In genomic region chr9:114369567-114370240, GRCh38 we compare ENCODE assay signal across 12 cellular contexts. TPM values are rescaled to one million over a fixed set of nuclear protein-coding genes. Genes with fewer than 3 reads are reported as not detected.
A peak's percentile ranks its signal among the peaks of the same experiment; 100 is the strongest.
DNase-seq lines count a peak whose midpoint lies in the region; ATAC-seq and TF ChIP-seq lines count a peak whose summit lies in the region.
"Had no signal": no experiment of that assay in that cellular context is flagged by ENCODE, and none has a peak within 500 bp of the region (broad histone marks: within the 10 kb centered on the region; RNA-seq: fewer than 3 reads in every experiment).

No MANE protein-coding gene starts in this region.

- H3K9me3 ChIP-seq in vagina (no peaks in the 10 kb centered on the region), HAP-1 (no peaks in the 10 kb centered on the region)
- H3K9me3 ChIP-seq: left ventricle myocardium inferior had no signal

- peaks cover 63% of the 10 kb centered on the region for H3K4me1 ChIP-seq in vagina
- H3K4me1 ChIP-seq in HAP-1 = peaks cover 20% of the 10 kb centered on the region

- TF ChIP-seq POLR2A in vagina (IDR thresholded peaks at IDR 0.05) = no peak

- no peak overlapping the region for H3K4me3 ChIP-seq in vagina
- no peak overlapping the region for H3K4me3 ChIP-seq in HAP-1
- H3K4me3 ChIP-seq: left ventricle myocardium inferior had no signal

- H3K4me3 Mint-ChIP-seq in activated naive CD4-positive, alpha-beta T cell treated with anti-CD3 and anti-CD28 coated beads, Interleukin-2, amount 50 U/mL, for 24 hours = no peak overlapping the region
- H3K4me3 Mint-ChIP-seq in activated CD8-positive, alpha-beta T cell treated with anti-CD3 and anti-CD28 coated beads for 36 hours = no peak overlapping the region
- H3K4me3 Mint-ChIP-seq: HFFc6 had no signal

- H3K27ac Mint-ChIP-seq in activated naive CD4-positive, alpha-beta T cell treated with anti-CD3 and anti-CD28 coated beads, Interleukin-2, amount 50 U/mL, for 24 hours = peak overlapping the region; percentile 13
- peak overlapping the region; percentile 89 for H3K27ac Mint-ChIP-seq in activated CD8-positive, alpha-beta T cell treated with anti-CD3 and anti-CD28 coated beads for 36 hours
- H3K27ac Mint-ChIP-seq: HFFc6, progenitor cell of endocrine pancreas had no signal

- no peak for ATAC-seq in activated CD8-positive, alpha-beta T cell treated with anti-CD3 and anti-CD28 coated beads for 36 hours

- POLR2A ChIA-PET in activated CD8-positive, alpha-beta T cell treated with anti-CD3 and anti-CD28 coated beads for 36 hours (lab: Charles Lee) = interaction anchor here (1.1 to 14.2 kb wide), 4 partner anchors 10 to 20 kb away, joined by 3 to 351 read pairs (median 6); partner anchors contain the start of gene AKNA

- peaks cover 86% of the 10 kb centered on the region for H3K4me1 Mint-ChIP-seq in activated naive CD4-positive, alpha-beta T cell treated with anti-CD3 and anti-CD28 coated beads, Interleukin-2, amount 50 U/mL, for 24 hours
- H3K4me1 Mint-ChIP-seq in activated CD8-positive, alpha-beta T cell treated with anti-CD3 and anti-CD28 coated beads for 36 hours (ENCODE audit: low read depth) = peaks cover 91% of the 10 kb centered on the region

- H3K9me3 Mint-ChIP-seq in activated naive CD4-positive, alpha-beta T cell treated with anti-CD3 and anti-CD28 coated beads, Interleukin-2, amount 50 U/mL, for 24 hours = no peaks in the 10 kb centered on the region
- no peaks in the 10 kb centered on the region for H3K9me3 Mint-ChIP-seq in activated CD8-positive, alpha-beta T cell treated with anti-CD3 and anti-CD28 coated beads for 36 hours
- H3K9me3 Mint-ChIP-seq: HFFc6 had no signal

- no peak for DNase-seq in activated naive CD4-positive, alpha-beta T cell treated with anti-CD3 and anti-CD28 coated beads, Interleukin-2, amount 50 U/mL, for 16 hours
- no peak for DNase-seq in activated CD8-positive, alpha-beta T cell treated with anti-CD3 and anti-CD28 coated beads for 36 hours
- DNase-seq in vagina (ENCODE audit: extremely low spot score in 2 of 2) (no peak), HuH-7 (ENCODE audit: low spot score) (no peak), HAP-1 (ENCODE audit: low spot score in 2 of 2) (no peak), DMS53 (lab: John Stamatoyannopoulos, UW) (no peak)
- DNase-seq: HFFc6, left ventricle myocardium inferior, NCI-H526 treated with DMSO at 0.1 percent for 48 hours had no signal

- H3K36me3 ChIP-seq in vagina = peaks cover 0 to 24% of the 10 kb centered on the region in 2 donors
- peaks cover 5% of the 10 kb centered on the region; the same call in 1 of the 2 replicates for H3K36me3 ChIP-seq in HAP-1 (replicated peaks)

- CTCF ChIA-PET in activated CD8-positive, alpha-beta T cell treated with anti-CD3 and anti-CD28 coated beads for 36 hours (lab: Charles Lee) = no interaction called here

- no peak for TF ChIP-seq CTCF in activated CD8-positive, alpha-beta T cell treated with anti-CD3 and anti-CD28 coated beads for 36 hours (IDR thresholded peaks at IDR 0.05)
- TF ChIP-seq CTCF in vagina (IDR thresholded peaks at IDR 0.05) = no peak

- H3K27ac ChIP-seq in layer of hippocampus (ENCODE audit: low read depth, low read length) = peak overlapping the region; percentile 93
- peak overlapping the region; percentile 80 for H3K27ac ChIP-seq in vagina
- H3K27ac ChIP-seq: left ventricle myocardium inferior had no signal

- in situ Hi-C loops in HAP-1 (cut with MboI; ENCODE audit: low sequenced_read_pairs) = no loop called here

- H3K27me3 ChIP-seq in layer of hippocampus (ENCODE audit: control insufficient read depth, insufficient read depth, low read length) (no peaks in the 10 kb centered on the region), vagina (no peaks in the 10 kb centered on the region), HAP-1 (ENCODE audit: low read depth) (no peaks in the 10 kb centered on the region)

- peaks cover 13% of the 10 kb centered on the region for H3K36me3 Mint-ChIP-seq in activated naive CD4-positive, alpha-beta T cell treated with anti-CD3 and anti-CD28 coated beads, Interleukin-2, amount 50 U/mL, for 24 hours
- H3K36me3 Mint-ChIP-seq in activated CD8-positive, alpha-beta T cell treated with anti-CD3 and anti-CD28 coated beads for 36 hours (ENCODE audit: low read depth) = peaks cover 92% of the 10 kb centered on the region

- intact Hi-C loops in activated CD8-positive, alpha-beta T cell treated with anti-CD3 and anti-CD28 coated beads for 36 hours (cut with micrococcal nuclease) = no loop called here
- intact Hi-C loops in vagina (cut with DNase I) = no loop called here

- no peaks in the 10 kb centered on the region for H3K27me3 Mint-ChIP-seq in activated naive CD4-positive, alpha-beta T cell treated with anti-CD3 and anti-CD28 coated beads, Interleukin-2, amount 50 U/mL, for 24 hours
- no peaks in the 10 kb centered on the region for H3K27me3 Mint-ChIP-seq in activated CD8-positive, alpha-beta T cell treated with anti-CD3 and anti-CD28 coated beads for 36 hours
- H3K27me3 Mint-ChIP-seq: progenitor cell of endocrine pancreas had no signal

RNA-seq across cellular contexts. Expression of gene AKNA, which starts 18.1 kb away (rescaled TPM):
- total RNA-seq in activated CD8-positive, alpha-beta T cell treated with anti-CD3 and anti-CD28 coated beads for 36 hours = 100 to 1,000 TPM; 166 to 167 TPM
- 55.0 TPM for total RNA-seq in vagina

RNA-seq across cellular contexts. Expression of gene ORM2, which starts 40.0 kb away (rescaled TPM):
- total RNA-seq in activated CD8-positive, alpha-beta T cell treated with anti-CD3 and anti-CD28 coated beads for 36 hours = not detected
- total RNA-seq in vagina = not detected
- total RNA-seq: HFFc6, left ventricle myocardium inferior had no signal

RNA-seq across cellular contexts. Expression of gene ORM1, which starts 46.8 kb away (rescaled TPM):
- not detected for total RNA-seq in activated CD8-positive, alpha-beta T cell treated with anti-CD3 and anti-CD28 coated beads for 36 hours
- total RNA-seq in vagina = not detected
- total RNA-seq: HFFc6, left ventricle myocardium inferior had no signal
